8 cellular contexts compared by ENCODE assay signal in the genomic region with DNA sequence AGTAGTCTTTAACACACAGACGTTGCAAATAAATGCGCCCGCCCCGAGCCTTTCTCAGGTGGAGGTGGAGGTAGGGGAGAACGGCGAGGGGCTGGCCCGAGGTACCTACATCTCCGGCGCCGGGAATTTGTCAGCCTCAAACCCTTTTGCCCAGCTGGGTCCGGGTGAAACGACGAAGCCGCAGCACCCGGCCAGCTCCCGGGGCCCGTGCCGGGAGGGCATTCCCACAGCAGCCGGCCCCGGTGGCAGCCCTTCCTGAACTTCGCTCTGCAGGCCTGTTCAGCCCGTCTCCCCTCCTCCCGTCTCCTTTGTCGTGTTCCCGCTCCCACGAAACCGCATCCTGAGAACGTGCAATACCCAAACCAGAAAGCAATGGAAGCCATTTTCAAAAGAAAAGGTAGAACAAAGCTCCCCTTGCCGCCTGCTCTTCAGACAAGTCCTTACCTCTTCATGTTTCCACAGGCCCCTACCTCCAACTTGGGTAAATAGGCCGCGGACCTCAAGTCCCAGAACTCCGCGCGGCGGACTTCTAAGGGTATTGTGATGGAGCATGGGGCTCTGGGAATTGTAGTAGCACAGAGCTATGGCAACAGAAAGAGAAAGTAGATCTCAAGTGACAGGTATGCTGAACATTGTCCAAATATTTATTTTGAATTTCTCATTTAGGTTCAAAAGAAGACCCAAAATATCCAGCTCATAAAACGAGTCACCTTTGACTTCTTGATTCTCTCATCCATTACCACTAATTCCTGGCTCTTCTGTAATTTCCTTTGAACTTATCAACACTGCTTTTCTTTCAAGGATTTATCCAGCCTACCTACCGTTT. TPM values are rescaled to one million over a fixed set of nuclear protein-coding genes. Genes with fewer than 3 reads are reported as not detected.
DNase-seq lines count a peak whose midpoint lies in the region; ATAC-seq and TF ChIP-seq lines count a peak whose summit lies in the region.

A gene (minus strand): TSS at position 501 of the 826 bp plus-strand sequence. CDS start 49 bp downstream, at position 452.

- H3K9me3 Mint-ChIP-seq in activated T-helper 1 cell treated with anti-CD3 and anti-CD28 coated beads, Interleukin-12 subunit alpha, Interleukin-12 subunit beta, Interleukin-2, Interleukin-4 antibody, amounts not matched to agents 30 ng/mL and 10 ng/mL and 1 ng/mL, durations not matched to agents 14 hours and 24 hours and 36 hours: no peaks in the 10 kb centered on the region
- peaks cover 0 to 3% (median 0%) of the 10 kb centered on the region in 7 donors for H3K9me3 Mint-ChIP-seq in naive B cell
- H3K9me3 Mint-ChIP-seq in stimulated activated naive B cell treated with anti-CD40 and anti-IgM and Interleukin-4, amounts not matched to agents 10 μg/mL and 1 μg/mL and 100 μg/mL, for 72 hours: no peaks in the 10 kb centered on the region

- H3K27ac ChIP-seq in KMS-11: peak within 1 kb of the TSS; percentile 63

- peaks cover 41% of the 10 kb centered on the region for H3K4me1 Mint-ChIP-seq in activated T-helper 1 cell treated with anti-CD3 and anti-CD28 coated beads, Interleukin-12 subunit alpha, Interleukin-12 subunit beta, Interleukin-2, Interleukin-4 antibody, amounts not matched to agents 30 ng/mL and 10 ng/mL and 1 ng/mL, durations not matched to agents 14 hours and 24 hours and 36 hours (ENCODE audit: low read depth)
- peaks cover 6 to 27% (median 19%) of the 10 kb centered on the region in 3 donors for H3K4me1 Mint-ChIP-seq in naive B cell
- peaks cover 5 to 27% of the 10 kb centered on the region in 2 donors for H3K4me1 Mint-ChIP-seq in stimulated activated naive B cell treated with anti-CD40 and anti-IgM and Interleukin-4, amounts not matched to agents 10 μg/mL and 1 μg/mL and 100 μg/mL, for 72 hours

- ATAC-seq in GM21825 (IDR thresholded peaks at IDR 0.05; ENCODE audit: unreplicated experiment) (peak; percentile 100), naive B cell (ENCODE audit: low read depth in 2 of 2) (peak; percentile 100)
- ATAC-seq in stimulated activated naive B cell treated with anti-CD40 and anti-IgM and Interleukin-4, amounts not matched to agents 10 μg/mL and 1 μg/mL and 100 μg/mL, for 72 hours (replicated peaks): peak; percentile 100

- no peaks in the 10 kb centered on the region for H4K20me1 ChIP-seq in KMS-11 (ENCODE audit: insufficient read depth)

- H3K4me1 ChIP-seq in KMS-11 (ENCODE audit: low read depth, poor library complexity, severe bottlenecking): peaks cover 11% of the 10 kb centered on the region

- H3K4me3 ChIP-seq in KMS-11 (IDR thresholded peaks at IDR 0.05; ENCODE audit: insufficient read depth, low read depth, low read length): no peak within 1 kb of the TSS
- peak within 1 kb of the TSS; percentile 58 for H3K4me3 ChIP-seq in fibroblast of mammary gland (ENCODE audit: control insufficient read depth, low read depth, low read length)

- H3K36me3 Mint-ChIP-seq in activated T-helper 1 cell treated with anti-CD3 and anti-CD28 coated beads, Interleukin-12 subunit alpha, Interleukin-12 subunit beta, Interleukin-2, Interleukin-4 antibody, amounts not matched to agents 30 ng/mL and 10 ng/mL and 1 ng/mL, durations not matched to agents 14 hours and 24 hours and 36 hours (ENCODE audit: low read depth): peaks cover 26% of the 10 kb centered on the region
- H3K36me3 Mint-ChIP-seq in naive B cell: peaks cover 0 to 16% of the 10 kb centered on the region in 2 donors
- H3K36me3 Mint-ChIP-seq in stimulated activated naive B cell treated with anti-CD40 and anti-IgM and Interleukin-4, amounts not matched to agents 10 μg/mL and 1 μg/mL and 100 μg/mL, for 72 hours: peaks cover 12 to 14% of the 10 kb centered on the region in 2 donors

- no peaks in the 10 kb centered on the region for H3K27me3 ChIP-seq in KMS-11 (ENCODE audit: insufficient read depth, low read depth)

- H2AFZ ChIP-seq in KMS-11 (ENCODE audit: low read depth): peak within 1 kb of the TSS; percentile 87

- H3K36me3 ChIP-seq in KMS-11 (ENCODE audit: insufficient read depth): peaks cover 2% of the 10 kb centered on the region; the same call in 1 of the 2 replicates

- peaks cover 11% of the 10 kb centered on the region; the same call in 1 of the 2 replicates for H3K79me2 ChIP-seq in KMS-11 (ENCODE audit: insufficient read depth, low read depth)

- H3K4me2 ChIP-seq in KMS-11: peak within 1 kb of the TSS; percentile 70

- peak within 1 kb of the TSS; percentile 99 for H3K27ac Mint-ChIP-seq in activated T-helper 1 cell treated with anti-CD3 and anti-CD28 coated beads, Interleukin-12 subunit alpha, Interleukin-12 subunit beta, Interleukin-2, Interleukin-4 antibody, amounts not matched to agents 30 ng/mL and 10 ng/mL and 1 ng/mL, durations not matched to agents 14 hours and 24 hours and 36 hours
- H3K27ac Mint-ChIP-seq in naive B cell: peak within 1 kb of the TSS; percentile 89 to 100 (median 96)
- peak within 1 kb of the TSS; percentile 98 for H3K27ac Mint-ChIP-seq in stimulated activated naive B cell treated with anti-CD40 and anti-IgM and Interleukin-4, amounts not matched to agents 10 μg/mL and 1 μg/mL and 100 μg/mL, for 72 hours

- DNase-seq in DMS53 treated with DMSO at 0.1 percent for 48 hours (lab: John Stamatoyannopoulos, UW; ENCODE audit: unreplicated experiment): peak; percentile 52
- DNase-seq in RPMI8226: peak; percentile 88
- peak; percentile 64 for DNase-seq in activated T-helper 1 cell treated with anti-CD3 and anti-CD28 coated beads, Interleukin-12 subunit alpha, Interleukin-12 subunit beta, Interleukin-2, Interleukin-4 antibody, amounts not matched to agents 30 ng/mL and 10 ng/mL and 1 ng/mL, durations not matched to agents 14 hours and 24 hours and 36 hours (ENCODE audit: low spot score)
- DNase-seq in fibroblast of mammary gland (ENCODE audit: low read depth): peak; percentile 70
- peak; percentile 64 for DNase-seq in naive B cell
- DNase-seq in stimulated activated naive B cell treated with anti-CD40 and anti-IgM and Interleukin-4, amounts not matched to agents 10 μg/mL and 1 μg/mL and 100 μg/mL, for 72 hours: peak; percentile 66

- peak within 1 kb of the TSS; percentile 76 for H3K9ac ChIP-seq in KMS-11

- peak within 1 kb of the TSS; percentile 100 for H3K4me3 Mint-ChIP-seq in activated T-helper 1 cell treated with anti-CD3 and anti-CD28 coated beads, Interleukin-12 subunit alpha, Interleukin-12 subunit beta, Interleukin-2, Interleukin-4 antibody, amounts not matched to agents 30 ng/mL and 10 ng/mL and 1 ng/mL, durations not matched to agents 14 hours and 24 hours and 36 hours
- peak within 1 kb of the TSS; percentile 95 to 99 (median 98) for H3K4me3 Mint-ChIP-seq in naive B cell
- peak within 1 kb of the TSS; percentile 92 to 97 for H3K4me3 Mint-ChIP-seq in stimulated activated naive B cell treated with anti-CD40 and anti-IgM and Interleukin-4, amounts not matched to agents 10 μg/mL and 1 μg/mL and 100 μg/mL, for 72 hours

- H3K27me3 Mint-ChIP-seq in activated T-helper 1 cell treated with anti-CD3 and anti-CD28 coated beads, Interleukin-12 subunit alpha, Interleukin-12 subunit beta, Interleukin-2, Interleukin-4 antibody, amounts not matched to agents 30 ng/mL and 10 ng/mL and 1 ng/mL, durations not matched to agents 14 hours and 24 hours and 36 hours (ENCODE audit: insufficient read depth): no peaks in the 10 kb centered on the region
- no peaks in the 10 kb centered on the region for H3K27me3 Mint-ChIP-seq in naive B cell
- no peaks in the 10 kb centered on the region for H3K27me3 Mint-ChIP-seq in stimulated activated naive B cell treated with anti-CD40 and anti-IgM and Interleukin-4, amounts not matched to agents 10 μg/mL and 1 μg/mL and 100 μg/mL, for 72 hours

- intact Hi-C loops in activated T-helper 1 cell treated with anti-CD3 and anti-CD28 coated beads, Interleukin-12 subunit alpha, Interleukin-12 subunit beta, Interleukin-2, Interleukin-4 antibody, amounts not matched to agents 30 ng/mL and 10 ng/mL and 1 ng/mL, durations not matched to agents 14 hours and 24 hours and 36 hours (cut with micrococcal nuclease): loop anchor here (1.0 to 5.0 kb wide), 6 partner anchors 16 to 973 kb away; a partner anchor contains a TSS

- TF ChIP-seq CTCF in KMS-11 (conservative IDR thresholded peaks at IDR 0.05; ENCODE audit: low read depth, low read length): no peak
- no peak for TF ChIP-seq CTCF in fibroblast of mammary gland (conservative IDR thresholded peaks at IDR 0.05; ENCODE audit: control insufficient read depth, insufficient read depth, low read depth, low read length)

RNA-seq across cellular contexts. Expression of the gene that starts here (rescaled TPM):
- 15.5 and 16.6 TPM in 2 replicates for total RNA-seq in activated T-helper 1 cell treated with anti-CD3 and anti-CD28 coated beads, Interleukin-12 subunit alpha, Interleukin-12 subunit beta, Interleukin-2, Interleukin-4 antibody, amounts not matched to agents 30 ng/mL and 10 ng/mL and 1 ng/mL, durations not matched to agents 14 hours and 24 hours and 36 hours
- polyA plus RNA-seq in naive B cell (ENCODE audit: low read depth in 6 of 6): 10 to 100 TPM; 11.7 to 27.2 (median 13.2) TPM
